In the genomic region with DNA sequence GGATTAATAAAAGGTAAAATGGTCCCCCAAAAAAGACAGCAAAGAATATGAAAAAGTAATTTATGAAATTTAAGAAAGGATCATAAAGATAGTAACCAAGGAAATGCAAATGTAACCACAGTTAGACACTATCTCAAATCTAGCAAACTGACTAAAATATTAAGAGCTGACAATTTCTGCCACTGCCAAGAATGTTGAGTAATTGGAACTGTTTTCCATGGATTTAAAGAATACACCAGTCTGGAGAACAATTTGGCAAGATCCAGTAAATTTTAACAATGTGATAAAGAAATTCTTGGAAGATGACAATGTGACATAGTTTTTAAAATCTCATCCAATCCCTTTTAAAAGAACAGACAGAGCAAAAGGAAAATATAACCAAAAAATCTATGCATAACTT, we compare ENCODE assay signal across 18 cellular contexts.
DNase-seq lines count a peak whose midpoint lies in the region; TF ChIP-seq lines count a peak whose summit lies in the region.
"Had no signal": no experiment of that assay in that cellular context is flagged by ENCODE, and none has a peak within 500 bp of the region (broad histone marks: within the 10 kb centered on the region; RNA-seq: fewer than 3 reads in every experiment).

No MANE protein-coding gene starts in this region.

- no peaks in the 10 kb centered on the region for H3K27me3 ChIP-seq in sigmoid colon
- H3K27me3 ChIP-seq: BLaER1 treated with 17β-estradiol and CSF1 and Interleukin-3, amounts not matched to agents 10 nM and 100 nM; MG63 had no signal

- no peaks in the 10 kb centered on the region for H3K4me1 ChIP-seq in sigmoid colon
- H3K4me1 ChIP-seq: BLaER1 treated with 17β-estradiol and CSF1 and Interleukin-3, amounts not matched to agents 10 nM and 100 nM had no signal

- no peaks in the 10 kb centered on the region for H3K36me3 Mint-ChIP-seq in T-helper 2 cell treated with Interferon-gamma antibody and Interleukin-4, amounts not matched to agents 5 μg/mL and 100 μg/mL, for 36 hours (ENCODE audit: low read depth)
- H3K36me3 Mint-ChIP-seq: CD8-positive, alpha-beta T cell had no signal

- H3K4me3 ChIP-seq in fibroblast of the aortic adventitia (ENCODE audit: low read depth, low read length) (no peak overlapping the region), sigmoid colon (no peak overlapping the region)
- H3K4me3 ChIP-seq: BLaER1 treated with 17β-estradiol and CSF1 and Interleukin-3, amounts not matched to agents 10 nM and 100 nM; MG63; SK-N-MC had no signal

- intact Hi-C loops in sigmoid colon (cut with DNase I), result no loop called here

- no peaks in the 10 kb centered on the region for H3K9me3 Mint-ChIP-seq in T-helper 2 cell treated with Interferon-gamma antibody and Interleukin-4, amounts not matched to agents 5 μg/mL and 100 μg/mL, for 36 hours

- no peak overlapping the region for H3K27ac ChIP-seq in sigmoid colon
- H3K27ac ChIP-seq: BLaER1 treated with 17β-estradiol and CSF1 and Interleukin-3, amounts not matched to agents 10 nM and 100 nM; SK-N-MC had no signal

- H3K9me3 ChIP-seq in sigmoid colon, result no peaks in the 10 kb centered on the region
- H3K9me3 ChIP-seq: BLaER1 treated with 17β-estradiol and CSF1 and Interleukin-3, amounts not matched to agents 10 nM and 100 nM; MG63 had no signal

- no peaks in the 10 kb centered on the region for H3K27me3 Mint-ChIP-seq in T-helper 2 cell treated with Interferon-gamma antibody and Interleukin-4, amounts not matched to agents 5 μg/mL and 100 μg/mL, for 36 hours (ENCODE audit: low read depth)

- no peak overlapping the region for H3K4me3 Mint-ChIP-seq in T-helper 2 cell treated with Interferon-gamma antibody and Interleukin-4, amounts not matched to agents 5 μg/mL and 100 μg/mL, for 36 hours
- H3K4me3 Mint-ChIP-seq: CD8-positive, alpha-beta T cell had no signal

- TF ChIP-seq CTCF in fibroblast of the aortic adventitia (IDR thresholded peaks at IDR 0.05; ENCODE audit: insufficient read depth, low read length) (no peak), sigmoid colon (IDR thresholded peaks at IDR 0.05) (no peak)

- TF ChIP-seq POLR2A in sigmoid colon (IDR thresholded peaks at IDR 0.05), result no peak

- H3K4me1 Mint-ChIP-seq in T-helper 2 cell treated with Interferon-gamma antibody and Interleukin-4, amounts not matched to agents 5 μg/mL and 100 μg/mL, for 36 hours (ENCODE audit: low read depth), result no peaks in the 10 kb centered on the region

- no peak overlapping the region for H3K27ac Mint-ChIP-seq in T-helper 2 cell treated with Interferon-gamma antibody and Interleukin-4, amounts not matched to agents 5 μg/mL and 100 μg/mL, for 36 hours
- H3K27ac Mint-ChIP-seq: CD8-positive, alpha-beta T cell had no signal

- no peak for TF ChIP-seq EP300 in sigmoid colon (IDR thresholded peaks at IDR 0.05)

- peak; percentile 55 for DNase-seq in NCI-H226
- DNase-seq in astrocyte of the hippocampus (ENCODE audit: low read depth, low spot score), result peak; percentile 5
- peak; percentile 89 for DNase-seq in fibroblast of the aortic adventitia (ENCODE audit: low read depth)
- DNase-seq in T-helper 2 cell treated with Interferon-gamma antibody and Interleukin-4, amounts not matched to agents 5 μg/mL and 100 μg/mL, for 36 hours (ENCODE audit: low spot score), result no peak
- DNase-seq in ureter (ENCODE audit: low spot score), result no peak
- DNase-seq in activated CD4-positive, alpha-beta T cell treated with anti-CD3 and anti-CD28 coated beads, Interleukin-2, amount 50 U/mL, for 1 hour, result no peak
- DNase-seq in sigmoid colon, result no peak
- DNase-seq: CD8-positive, alpha-beta T cell; DMS53; IMR-90; MG63; NCI-H1048; NCI-H1436; NCI-H1930; OCI-M1; SHP77 had no signal

- no peaks in the 10 kb centered on the region for H3K36me3 ChIP-seq in sigmoid colon
- H3K36me3 ChIP-seq: BLaER1 treated with 17β-estradiol and CSF1 and Interleukin-3, amounts not matched to agents 10 nM and 100 nM; MG63 had no signal

Comparison
In these comparisons a context has a peak if more than half of its experiments do, and no peak if none do; other contexts are left out.
1. DNase-seq: peak in NCI-H226 (single experiment), astrocyte of the hippocampus (single experiment) and fibroblast of the aortic adventitia (single experiment); none in T-helper 2 cell treated with Interferon-gamma antibody and Interleukin-4, amounts not matched to agents 5 μg/mL and 100 μg/mL, for 36 hours (single experiment), ureter (single experiment), activated CD4-positive, alpha-beta T cell treated with anti-CD3 and anti-CD28 coated beads, Interleukin-2, amount 50 U/mL, for 1 hour (single experiment) and sigmoid colon (single experiment).